In genomic region chr14:59483360-59483759, GRCh38 we compare ENCODE assay signal across 8 cellular contexts. TPM values are rescaled to one million over a fixed set of nuclear protein-coding genes. Genes with fewer than 3 reads are reported as not detected.
A peak's percentile ranks its signal among the peaks of the same experiment; 100 is the strongest.
DNase-seq lines count a peak whose midpoint lies in the region; TF ChIP-seq lines count a peak whose summit lies in the region.

No MANE protein-coding gene starts in this region.

- peaks cover 24 to 70% (median 39%) of the 10 kb centered on the region in 4 donors for H3K4me1 ChIP-seq in transverse colon

- no peaks in the 10 kb centered on the region for H3K27me3 Mint-ChIP-seq in chondrocyte (ENCODE audit: low read depth)

- TF ChIP-seq POLR2A in lower leg skin (IDR thresholded peaks at IDR 0.05) (no peak), transverse colon (IDR thresholded peaks at IDR 0.05) (no peak)

- H3K27me3 ChIP-seq in transverse colon = no peaks in the 10 kb centered on the region

- peaks cover 7% of the 10 kb centered on the region for H3K36me3 Mint-ChIP-seq in chondrocyte (ENCODE audit: low read depth)

- H3K4me3 ChIP-seq in lower leg skin (ENCODE audit: low read depth, poor library complexity, severe bottlenecking) (peak overlapping the region; percentile 88), transverse colon (peak overlapping the region; percentile 69 to 85 (median 81))

- no peak for TF ChIP-seq EP300 in transverse colon (IDR thresholded peaks at IDR 0.05; ENCODE audit: low read depth)

- intact Hi-C loops in lower leg skin (cut with DNase I; ENCODE audit: low total_unique reads) (no loop called here), transverse colon (cut with DNase I; ENCODE audit: low total_unique reads) (no loop called here)

- H3K27ac ChIP-seq in transverse colon = peak overlapping the region; percentile 93 to 98 (median 96)

- H3K36me3 ChIP-seq in transverse colon = peaks cover 0 to 6% (median 3%) of the 10 kb centered on the region in 4 donors

- in situ Hi-C loops in transverse colon (cut with MboI; ENCODE audit: low pct_ligation_motif_present in 1 of 4, low pct_unique_long_range_greater_than_20kb in 1 of 4, low sequenced_read_pairs in 3 of 4) = no loop called here

- WGBS in lower leg skin, 2 donors = 3 to 4% methylated on average over 11 to 14 of the region's 14 CpGs
- WGBS in transverse colon (ENCODE audit: low coverage in 1 of 2), 2 donors = 0 to 4% methylated on average over 1 to 14 of the region's 14 CpGs

- no peaks in the 10 kb centered on the region for H3K9me3 Mint-ChIP-seq in chondrocyte (ENCODE audit: low read depth)

- peak overlapping the region; percentile 94 for H3K4me3 Mint-ChIP-seq in chondrocyte (ENCODE audit: unreplicated experiment)

- H3K27ac Mint-ChIP-seq in chondrocyte (ENCODE audit: unreplicated experiment) = peak overlapping the region; percentile 97

- no peak for TF ChIP-seq CTCF in chondrocyte (IDR thresholded peaks at IDR 0.05)
- no peak for TF ChIP-seq CTCF in lower leg skin (IDR thresholded peaks at IDR 0.05)
- no peak for TF ChIP-seq CTCF in transverse colon (IDR thresholded peaks at IDR 0.05)

- peaks cover 57% of the 10 kb centered on the region for H3K4me1 Mint-ChIP-seq in chondrocyte (ENCODE audit: low read depth)

- H3K9me3 ChIP-seq in transverse colon = no peaks in the 10 kb centered on the region

- peak; percentile 60 for DNase-seq in DMS53 (lab: John Stamatoyannopoulos, UW)
- DNase-seq in DMS53 treated with DMSO at 0.1 percent for 48 hours (lab: John Stamatoyannopoulos, UW; ENCODE audit: unreplicated experiment) = no peak
- peak; percentile 49 for DNase-seq in NCI-H460 (ENCODE audit: extremely low read depth, low read depth)
- DNase-seq in chondrocyte (ENCODE audit: low spot score) = no peak
- DNase-seq in lower leg skin (ENCODE audit: low spot score in 2 of 2) = no peak
- DNase-seq in transverse colon = no peak
- no peak for DNase-seq in NCI-H146 treated with DMSO at 0.1 percent for 48 hours (lab: John Stamatoyannopoulos, UW; ENCODE audit: unreplicated experiment)
- no peak for DNase-seq in DMS153 treated with DMSO at 0.1 percent for 48 hours (lab: John Stamatoyannopoulos, UW; ENCODE audit: unreplicated experiment)

RNA-seq across cellular contexts. Expression of gene L3HYPDH, which starts 0.8 kb away (rescaled TPM):
- 87.8 and 96.2 TPM in 2 replicates for total RNA-seq in NCI-H460 (2014; rRNA removed; shearing (Covaris generic))
- polyA plus RNA-seq in NCI-H460 (2014; cell fraction: nucleus; rRNA removed) = 235 and 271 TPM in 2 replicates
- total RNA-seq in chondrocyte (35.3 to 56.6 TPM (median 39.1 TPM) in 3 replicates), lower leg skin (10 to 100 TPM in 3 of 4 donors, 1 to 10 TPM in 1; 7.1 to 28.1 (median 16.8) TPM), transverse colon (100 to 1,000 TPM in 1 of 4 donors, 10 to 100 TPM in 3; 16.1 to 125 (median 37.6) TPM)

RNA-seq across cellular contexts. Expression of gene JKAMP, which starts 1.0 kb away (rescaled TPM):
- 149 and 153 TPM in 2 replicates for total RNA-seq in NCI-H460 (2014; rRNA removed; shearing (Covaris generic))
- polyA plus RNA-seq in NCI-H460 (2014; cell fraction: nucleus; rRNA removed) = 102 and 147 TPM in 2 replicates
- total RNA-seq in chondrocyte (45.5 to 48.6 TPM (median 48.3 TPM) in 3 replicates), lower leg skin (10 to 100 TPM; 37.0 to 62.5 (median 47.6) TPM), transverse colon (10 to 100 TPM; 12.9 to 66.8 (median 36.0) TPM)

RNA-seq across cellular contexts. Expression of gene GPR135, which starts 18.2 kb away (rescaled TPM):
- total RNA-seq in NCI-H460 (2014; rRNA removed; shearing (Covaris generic)) = 6.7 and 9.1 TPM in 2 replicates
- polyA plus RNA-seq in NCI-H460 (2014; cell fraction: nucleus; rRNA removed) = 9.7 and 16.1 TPM in 2 replicates
- 4.0 to 8.9 TPM (median 4.8 TPM) in 3 replicates for total RNA-seq in chondrocyte
- total RNA-seq in lower leg skin = 1 to 10 TPM; 1.4 to 3.5 (median 2.2) TPM
- 1 to 10 TPM in 3 of 4 donors, not detected in 1; 1.5 to 7.4 (median 5.2) TPM for total RNA-seq in transverse colon

Comparison
In these comparisons a context has a peak if more than half of its experiments do, and no peak if none do; other contexts are left out.
1. DNase-seq: peak in DMS53 (single experiment) and NCI-H460 (single experiment); none in DMS53 treated with DMSO at 0.1 percent for 48 hours (single experiment), chondrocyte (single experiment), lower leg skin (0 of 2), transverse colon (single experiment), NCI-H146 treated with DMSO at 0.1 percent for 48 hours (single experiment) and DMS153 treated with DMSO at 0.1 percent for 48 hours (single experiment).